ENCODE assay signal across 26 cellular contexts in the genomic region with DNA sequence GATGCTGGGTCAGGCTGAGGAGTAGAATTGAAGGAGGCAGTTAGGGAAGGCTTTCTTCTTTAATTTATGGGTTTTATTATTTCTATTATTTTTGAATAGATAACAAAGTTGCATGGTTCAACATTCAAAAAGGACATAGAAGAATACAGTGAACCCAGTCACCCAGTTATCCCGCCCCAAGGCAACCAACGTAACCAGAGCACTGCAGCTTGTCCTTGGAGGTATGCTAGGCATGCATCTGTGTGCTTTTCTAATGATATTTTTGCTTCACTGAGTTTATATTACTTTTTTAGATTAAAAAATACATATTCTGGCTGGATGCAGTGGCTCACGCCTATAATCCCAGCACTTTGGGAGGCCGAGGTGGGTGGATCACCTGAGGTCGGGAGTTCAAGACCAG. TPM values are rescaled to one million over a fixed set of nuclear protein-coding genes. Genes with fewer than 3 reads are reported as not detected.
"Had no signal": no experiment of that assay in that cellular context is flagged by ENCODE, and none has a peak within 500 bp of the region (broad histone marks: within the 10 kb centered on the region; RNA-seq: fewer than 3 reads in every experiment).

No MANE protein-coding gene starts in this region.

- H3K27me3 ChIP-seq: body of pancreas, esophagus squamous epithelium, upper lobe of left lung had no signal

- H3K4me3 ChIP-seq: body of pancreas, esophagus squamous epithelium, SK-N-MC, upper lobe of left lung had no signal

- H3K9me3 ChIP-seq: body of pancreas, esophagus squamous epithelium, upper lobe of left lung had no signal

- H3K27ac ChIP-seq: body of pancreas, SK-N-MC had no signal

- ATAC-seq: activated CD8-positive, alpha-beta T cell treated with anti-CD3 and anti-CD28 coated beads for 36 hours; activated T-helper 17 cell treated with anti-CD3 and anti-CD28 coated beads, Interleukin-2, amount 50 U/mL, for 72 hours; body of pancreas; left lobe of liver; WTC11 had no signal

- H3K4me1 ChIP-seq: body of pancreas had no signal

- DNase-seq: activated CD4-positive, alpha-beta T cell treated with anti-CD3 and anti-CD28 coated beads for 4 hours; activated CD8-positive, alpha-beta T cell treated with anti-CD3 and anti-CD28 coated beads for 36 hours; activated naive CD4-positive, alpha-beta T cell; activated naive CD8-positive, alpha-beta T cell treated with anti-CD3 and anti-CD28 coated beads for 36 hours; activated T-cell treated with anti-CD3 and anti-CD28 coated beads, Interleukin-2, amount 50 U/mL, for 1 hour; amygdala; body of pancreas; central memory CD4-positive, alpha-beta T cell; effector memory CD4-positive, alpha-beta T cell; esophagus squamous epithelium; hypothalamus; kidney; midbrain; occipital lobe; stimulated activated CD4-positive, alpha-beta T cell treated with anti-CD3 and anti-CD28 coated beads, Interleukin-2, amount 100 ng/mL, for 24 hours; stimulated activated naive CD4-positive, alpha-beta T cell treated with Interleukin-2 at 50 U/mL for 16 hours; substantia nigra; upper lobe of left lung had no signal

RNA-seq across cellular contexts. Expression of a gene that starts 55.0 kb away (rescaled TPM):
- total RNA-seq: activated CD8-positive, alpha-beta T cell treated with anti-CD3 and anti-CD28 coated beads for 36 hours; activated naive CD8-positive, alpha-beta T cell treated with anti-CD3 and anti-CD28 coated beads for 36 hours; activated T-helper 17 cell treated with anti-CD3 and anti-CD28 coated beads, Interleukin-2, amount 50 U/mL, for 72 hours; body of pancreas; endothelial cell of umbilical vein; fibroblast of villous mesenchyme; glomerular endothelial cell; left lobe of liver; lung microvascular endothelial cell had no signal
- polyA plus RNA-seq: endothelial cell of umbilical vein had no signal
